In genomic region chr12:14885718-14886201, GRCh38 we compare ENCODE assay signal across 10 cellular contexts. TPM values are rescaled to one million over a fixed set of nuclear protein-coding genes. Genes with fewer than 3 reads are reported as not detected.
DNase-seq lines count a peak whose midpoint lies in the region; ATAC-seq, FAIRE-seq and TF ChIP-seq lines count a peak whose summit lies in the region.
"Had no signal": no experiment of that assay in that cellular context is flagged by ENCODE, and none has a peak within 500 bp of the region (broad histone marks: within the 10 kb centered on the region; RNA-seq: fewer than 3 reads in every experiment).

Gene MGP, minus strand, starts transcription at chr12:14885854. Its CDS starts 63 bp downstream, at chr12:14885791.

- H3K4me3 ChIP-seq in pancreas: peak within 1 kb of the TSS in 2 of 4 donors; percentile 2 to 9

- peak within 1 kb of the TSS in 2 of 4 donors; percentile 17 to 48 for H3K27ac ChIP-seq in pancreas

- no peaks in the 10 kb centered on the region for H3K9me3 ChIP-seq in pancreas

- peak in 3 of 4 donors; percentile 60 to 68 (median 61) for ATAC-seq in pancreas

- H3K36me3 ChIP-seq in pancreas: no peaks in the 10 kb centered on the region

- no peaks in the 10 kb centered on the region for H3K27me3 ChIP-seq in pancreas

- no peaks in the 10 kb centered on the region for H3K36me3 Mint-ChIP-seq in CD14-positive monocyte

- intact Hi-C loops in CD14-positive monocyte (cut with micrococcal nuclease) (no loop called here), pancreas (cut with DNase I) (no loop called here)

- H3K4me1 Mint-ChIP-seq in CD14-positive monocyte: peaks cover 27% of the 10 kb centered on the region

- no peak for FAIRE-seq in pancreas (lab: Jason Lieb, UNC)

- no peak for DNase-seq in CD14-positive monocyte (ENCODE audit: low spot score)
- DNase-seq in fibroblast of gingiva (ENCODE audit: low read depth): peak; percentile 28
- peak in 1 of 6 donors; percentile 29 for DNase-seq in pancreas
- DNase-seq in NOMO-1 treated with dmso at 0.1 percent for 144 hours (lab: John Stamatoyannopoulos, UW; ENCODE audit: unreplicated experiment): no peak
- no peak for DNase-seq in activated CD4-positive, alpha-beta T cell treated with anti-CD3 and anti-CD28 coated beads, Interleukin-2, amount 50 U/mL, for 1 hour
- DNase-seq in HPDE6-E6E7 (ENCODE audit: extremely low spot score): no peak
- DNase-seq in DMS153 treated with DMSO at 0.1 percent for 48 hours (lab: John Stamatoyannopoulos, UW; ENCODE audit: unreplicated experiment): no peak
- DNase-seq: effector memory CD4-positive, alpha-beta T cell; NCI-H2081 treated with DMSO at 0.1 percent for 48 hours had no signal

- peaks cover 0 to 6% (median 0%) of the 10 kb centered on the region in 3 donors for H3K4me1 ChIP-seq in pancreas

- TF ChIP-seq CTCF in CD14-positive monocyte (IDR thresholded peaks at IDR 0.05): no peak
- no peak for TF ChIP-seq CTCF in pancreas (IDR thresholded peaks at IDR 0.05)

- WGBS in pancreas, 2 donors: 55 to 67% methylated on average over 6 of the region's 6 CpGs

- peak within 1 kb of the TSS in 5 of 7 donors; percentile 64 to 87 (median 77) for H3K27ac Mint-ChIP-seq in CD14-positive monocyte

- peaks cover 0 to 4% (median 0%) of the 10 kb centered on the region in 7 donors for H3K9me3 Mint-ChIP-seq in CD14-positive monocyte

- peak within 1 kb of the TSS; percentile 59 to 83 for H3K4me3 Mint-ChIP-seq in CD14-positive monocyte

- peaks cover 16 to 26% (median 24%) of the 10 kb centered on the region in 3 donors for H3K27me3 Mint-ChIP-seq in CD14-positive monocyte (ENCODE audit: low read depth in 3 of 3)

TF ChIP-seq in PFSK-1, 5 proteins besides CTCF, POLR2A, EP300 and RAD21:
- TF ChIP-seq POLR2AphosphoS5 (IDR thresholded peaks at IDR 0.05; ENCODE audit: low read depth, low read length) (peak; percentile 99), FOXP2 (optimal IDR thresholded peaks at IDR 0.05; ENCODE audit: borderline replicate concordance, extremely low read depth, extremely low read length, insufficient read depth) (no peak), TAF1 (IDR thresholded peaks at IDR 0.05; ENCODE audit: borderline replicate concordance, insufficient read depth, low read length) (peak; percentile 91; the same call in 1 of the 2 replicates), REST (IDR thresholded peaks at IDR 0.05; ENCODE audit: insufficient read depth in 1 of 2, low read depth in 2 of 2, low read length in 2 of 2) (peak in 1 of 2 experiments; percentile 50; a peak in 2 of 4 replicates), SIN3A (IDR thresholded peaks at IDR 0.05; ENCODE audit: borderline replicate concordance, insufficient read depth, low read length) (peak; percentile 83; the same call in 1 of the 2 replicates)

RNA-seq across cellular contexts. Expression of gene MGP, which starts in this region (rescaled TPM):
- polyA plus RNA-seq in CD14-positive monocyte (not detected), pancreas (100 to 1,000 TPM in 1 of 2 donors, 10 to 100 TPM in 1; 75.6 to 112 TPM)
- 127 TPM for polyA plus RNA-seq in PFSK-1 (2012; ENCODE audit: insufficient read length, low read depth)
- total RNA-seq in pancreas: 100 to 1,000 TPM in 2 of 6 donors, 10 to 100 TPM in 4; 30.3 to 179 (median 57.9) TPM

Comparison
In these comparisons a context has a peak if more than half of its experiments do, and no peak if none do; other contexts are left out.
1. RNA of gene MGP (polyA plus RNA-seq): 75.6 to 112 TPM in pancreas; not detected in CD14-positive monocyte; every median in the first group is over 10 times any median in the second.